Comparison of ENCODE assay signal across 15 cellular contexts in the genomic region with DNA sequence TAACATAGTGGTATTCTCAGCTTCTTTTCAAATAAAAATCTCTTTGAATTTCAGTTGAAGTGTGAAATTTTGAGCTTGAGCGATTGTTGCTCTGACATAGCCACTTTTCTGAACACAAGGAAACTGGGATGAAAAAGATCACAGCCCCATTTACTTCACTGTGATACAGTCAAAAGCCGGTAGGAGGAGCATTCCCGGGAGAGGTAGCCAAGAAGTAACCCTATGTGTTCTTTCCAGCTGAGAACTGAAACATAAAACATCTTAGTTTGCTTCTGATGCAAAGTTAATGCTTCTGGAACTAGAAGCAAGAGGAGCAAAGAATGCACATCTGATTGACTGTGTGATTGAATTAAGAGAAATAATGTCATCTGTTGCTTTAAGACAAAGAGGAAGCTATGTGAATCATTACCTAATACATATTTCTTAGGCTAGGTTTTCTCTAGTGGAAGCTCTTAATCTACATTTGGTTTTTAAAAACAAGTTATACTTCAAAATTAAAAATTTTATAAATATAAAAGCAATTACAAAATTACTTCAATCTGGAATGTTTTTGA.
DNase-seq lines count a peak whose midpoint lies in the region; ATAC-seq and TF ChIP-seq lines count a peak whose summit lies in the region.
"Had no signal": no experiment of that assay in that cellular context is flagged by ENCODE, and none has a peak within 500 bp of the region (broad histone marks: within the 10 kb centered on the region; RNA-seq: fewer than 3 reads in every experiment).

No MANE protein-coding gene starts in this region.

- H2AFZ ChIP-seq in MM.1S (ENCODE audit: low read length) = no peak overlapping the region

- peak; percentile 31 for ATAC-seq in left lung
- no peak for ATAC-seq in HG03159 (IDR thresholded peaks at IDR 0.05; ENCODE audit: unreplicated experiment)
- no peak for ATAC-seq in GM18861 (IDR thresholded peaks at IDR 0.05; ENCODE audit: unreplicated experiment)
- ATAC-seq: activated CD8-positive, alpha-beta memory T cell treated with anti-CD3 and anti-CD28 coated beads, Interleukin-2, amount 10 ng/mL, durations not matched to agents 7 days and 5 days; stimulated activated effector memory CD8-positive, alpha-beta T cell treated with anti-CD3 and anti-CD28 coated beads, Interleukin-12 subunit alpha, Interleukin-12 subunit beta, amount 100 ng/mL, for 72 hours had no signal

- intact Hi-C loops in left lung (cut with DNase I) = no loop called here

- H3K4me3 ChIP-seq in MM.1S (ENCODE audit: low read length) (no peak overlapping the region), cardiac fibroblast (replicated peaks in 1 of 2; ENCODE audit: low read depth in 2 of 2, low read length in 2 of 2) (no peak overlapping the region), left lung (no peak overlapping the region)
- H3K4me3 ChIP-seq: lung, SJCRH30 had no signal

- H3F3A ChIP-seq in MM.1S (ENCODE audit: insufficient read depth, low read length) = no peaks in the 10 kb centered on the region

- H3K27ac ChIP-seq in MM.1S (ENCODE audit: low read length) (no peak overlapping the region), left lung (no peak overlapping the region)
- H3K27ac ChIP-seq: SJCRH30 had no signal

- H3K4me1 ChIP-seq in MM.1S (ENCODE audit: low read length) (no peaks in the 10 kb centered on the region), left lung (peaks cover 0 to 5% of the 10 kb centered on the region in 2 donors)
- H3K4me1 ChIP-seq: SJCRH30 had no signal

- H3K4me2 ChIP-seq in MM.1S (ENCODE audit: low read depth, low read length) = no peak overlapping the region

- H3K27me3 ChIP-seq in MM.1S (replicated peaks; ENCODE audit: insufficient read depth, low read length) (no peaks in the 10 kb centered on the region), left lung (no peaks in the 10 kb centered on the region)
- H3K27me3 ChIP-seq: SJCRH30 had no signal

- H4K20me1 ChIP-seq in MM.1S (ENCODE audit: insufficient read depth, low read length) = no peaks in the 10 kb centered on the region

- H3K9me3 ChIP-seq in MM.1S (replicated peaks; ENCODE audit: insufficient read depth, low read length) (no peaks in the 10 kb centered on the region), left lung (no peaks in the 10 kb centered on the region)
- H3K9me3 ChIP-seq: SJCRH30 had no signal

- H3K79me2 ChIP-seq in MM.1S (ENCODE audit: low read length) = no peaks in the 10 kb centered on the region

- H3K36me3 ChIP-seq in MM.1S (replicated peaks; ENCODE audit: insufficient read depth, low read length) = no peaks in the 10 kb centered on the region
- H3K36me3 ChIP-seq in left lung = no peaks in the 10 kb centered on the region
- H3K36me3 ChIP-seq: SJCRH30 had no signal

- TF ChIP-seq CTCF in MM.1S (IDR thresholded peaks at IDR 0.05; ENCODE audit: low read length) (peak; percentile 8; the same call in 1 of the 2 replicates), cardiac fibroblast (IDR thresholded peaks at IDR 0.05; ENCODE audit: low read depth, low read length) (peak; percentile 72), left lung (IDR thresholded peaks at IDR 0.05) (peak in 1 of 2 donors; percentile 19)

- no peak overlapping the region for H3K9ac ChIP-seq in MM.1S (ENCODE audit: low read length)

- H3K9me2 ChIP-seq in MM.1S (replicated peaks; ENCODE audit: insufficient read depth, low read length) = no peaks in the 10 kb centered on the region

- DNase-seq in COLO829 (ENCODE audit: low spot score) = peak; percentile 54
- DNase-seq in MM.1S = no peak
- DNase-seq in cardiac fibroblast (ENCODE audit: low read depth in 2 of 2) = peak; percentile 55 to 61
- no peak for DNase-seq in left lung
- DNase-seq in NCI-H146 treated with DMSO at 0.1 percent for 48 hours (lab: John Stamatoyannopoulos, UW; ENCODE audit: unreplicated experiment) = no peak
- DNase-seq in NCI-H2196 (lab: John Stamatoyannopoulos, UW; ENCODE audit: unreplicated experiment) = no peak
- DNase-seq: activated CD8-positive, alpha-beta memory T cell treated with anti-CD3 and anti-CD28 coated beads, Interleukin-2, amount 10 ng/mL, durations not matched to agents 7 days and 5 days; CD8-positive, alpha-beta memory T cell; NCI-H1105; small intestine had no signal

Comparison
In these comparisons a context has a peak if more than half of its experiments do, and no peak if none do; other contexts are left out.
1. DNase-seq: peak in COLO829 (single experiment) and cardiac fibroblast (2 of 2); none in MM.1S (single experiment), left lung (0 of 2), NCI-H146 treated with DMSO at 0.1 percent for 48 hours (single experiment) and NCI-H2196 (single experiment).